20 cellular contexts compared by ENCODE assay signal in genomic region chr7:65983965-65984654, GRCh38. TPM values are rescaled to one million over a fixed set of nuclear protein-coding genes. Genes with fewer than 3 reads are reported as not detected.
DNase-seq lines count a peak whose midpoint lies in the region; ATAC-seq, FAIRE-seq and TF ChIP-seq lines count a peak whose summit lies in the region.
"Had no signal": no experiment of that assay in that cellular context is flagged by ENCODE, and none has a peak within 500 bp of the region (broad histone marks: within the 10 kb centered on the region; RNA-seq: fewer than 3 reads in every experiment).

No MANE protein-coding gene starts in this region.

- H3K27me3 ChIP-seq in endothelial cell of umbilical vein (ENCODE audit: control insufficient read depth in 2 of 2, insufficient read depth in 2 of 2, low read length in 2 of 2), result no peaks in the 10 kb centered on the region
- H3K27me3 ChIP-seq in colonic mucosa, result no peaks in the 10 kb centered on the region
- H3K27me3 ChIP-seq: BE2C, stomach had no signal

- DNase-seq in EH (ENCODE audit: low read depth), result peak; percentile 22
- DNase-seq in M059J (ENCODE audit: low read depth), result peak; percentile 80
- peak; percentile 56 for DNase-seq in endothelial cell of umbilical vein (ENCODE audit: low read depth, low spot score)
- no peak for DNase-seq in neural crest cell (ENCODE audit: low read depth, low spot score)
- DNase-seq in colonic mucosa, result no peak
- no peak for DNase-seq in anterior cingulate cortex (lab: John Stamatoyannopoulos, UW)
- DNase-seq in activated CD8-positive, alpha-beta T cell treated with anti-CD3 and anti-CD28 coated beads for 36 hours, result no peak
- DNase-seq: activated CD4-positive, CD25-positive, alpha-beta regulatory T cell; activated naive CD4-positive, alpha-beta T cell; BE2C; DMS153; Kasumi-1; natural killer cell; NCI-H146; NCI-H524 treated with DMSO at 0.1 percent for 48 hours; T-helper 1 cell had no signal

- H3K79me2 ChIP-seq in endothelial cell of umbilical vein (ENCODE audit: control insufficient read depth, insufficient read depth, low read length), result peaks cover 18% of the 10 kb centered on the region

- CTCF ChIA-PET in endothelial cell of umbilical vein (lab: Charles Lee), result interaction anchor here (1.1 kb wide), 1 partner anchor 31 kb away, joined by 3 read pairs; no protein-coding TSS in a partner anchor
- CTCF ChIA-PET in activated CD8-positive, alpha-beta T cell treated with anti-CD3 and anti-CD28 coated beads for 36 hours (lab: Charles Lee), result no interaction called here

- no peaks in the 10 kb centered on the region for H3K9me1 ChIP-seq in endothelial cell of umbilical vein (replicated peaks; ENCODE audit: control insufficient read depth, extremely low read depth, insufficient read depth, low read length)

- H3K9me3 ChIP-seq in endothelial cell of umbilical vein (replicated peaks; ENCODE audit: control insufficient read depth, insufficient read depth, low read length), result no peaks in the 10 kb centered on the region
- H3K9me3 ChIP-seq in colonic mucosa, result no peaks in the 10 kb centered on the region
- H3K9me3 ChIP-seq: BE2C, prostate gland, stomach had no signal

- H3K4me1 ChIP-seq in endothelial cell of umbilical vein (ENCODE audit: control insufficient read depth, extremely low read depth, insufficient read depth, low read length) (peaks cover 9% of the 10 kb centered on the region), colonic mucosa (peaks cover 5% of the 10 kb centered on the region)

- H3K27ac ChIP-seq in endothelial cell of umbilical vein (ENCODE audit: insufficient read depth, low read depth, low read length), result peak overlapping the region; percentile 29
- H3K27ac ChIP-seq in colonic mucosa, result no peak overlapping the region
- H3K27ac ChIP-seq: prostate gland, stomach had no signal

- H3K4me1 Mint-ChIP-seq in neural crest cell, result no peaks in the 10 kb centered on the region
- H3K4me1 Mint-ChIP-seq in activated CD8-positive, alpha-beta T cell treated with anti-CD3 and anti-CD28 coated beads for 36 hours (ENCODE audit: low read depth), result peaks cover 9% of the 10 kb centered on the region

- H3K4me3 ChIP-seq in endothelial cell of umbilical vein (replicated peaks in 1 of 3; ENCODE audit: insufficient read depth in 1 of 3, low read depth in 1 of 3, low read length in 3 of 3), result no peak overlapping the region
- H3K4me3 ChIP-seq in colonic mucosa, result no peak overlapping the region
- H3K4me3 ChIP-seq: prostate gland, stomach had no signal

- FAIRE-seq in endothelial cell of umbilical vein (lab: Jason Lieb, UNC), result peak; percentile 72
- FAIRE-seq: astrocyte had no signal

- no peak overlapping the region for H3K4me2 ChIP-seq in endothelial cell of umbilical vein (ENCODE audit: insufficient read depth, low read length)

- no peaks in the 10 kb centered on the region for H3K9me3 Mint-ChIP-seq in neural crest cell
- H3K9me3 Mint-ChIP-seq in activated CD8-positive, alpha-beta T cell treated with anti-CD3 and anti-CD28 coated beads for 36 hours, result no peaks in the 10 kb centered on the region
- H3K9me3 Mint-ChIP-seq: natural killer cell had no signal

- TF ChIP-seq POLR2A in endothelial cell of umbilical vein (IDR thresholded peaks at IDR 0.05; ENCODE audit: low read depth, low read length), result no peak

- dilution Hi-C loops in endothelial cell of umbilical vein (cut with MboI; ENCODE audit: extremely low pct_ligation_motif_present, low sequenced_read_pairs), result no loop called here

- H4K20me1 ChIP-seq in endothelial cell of umbilical vein (replicated peaks; ENCODE audit: control insufficient read depth, extremely low read depth, insufficient read depth, low read length), result no peaks in the 10 kb centered on the region

- intact Hi-C loops in endothelial cell of umbilical vein (cut with micrococcal nuclease) (loop anchor here (10.0 kb wide), 1 partner anchor 239 kb away; no protein-coding TSS in a partner anchor), colonic mucosa (cut with DNase I) (no loop called here)
- intact Hi-C loops in activated CD8-positive, alpha-beta T cell treated with anti-CD3 and anti-CD28 coated beads for 36 hours (cut with micrococcal nuclease), result no loop called here

- no peaks in the 10 kb centered on the region for H3K27me3 Mint-ChIP-seq in neural crest cell (ENCODE audit: low read depth)
- H3K27me3 Mint-ChIP-seq in activated CD8-positive, alpha-beta T cell treated with anti-CD3 and anti-CD28 coated beads for 36 hours, result no peaks in the 10 kb centered on the region

- no peaks in the 10 kb centered on the region for H3K36me3 ChIP-seq in endothelial cell of umbilical vein (ENCODE audit: control insufficient read depth in 2 of 2, extremely low read depth in 1 of 2, insufficient read depth in 2 of 2, low read length in 2 of 2)
- H3K36me3 ChIP-seq in colonic mucosa, result no peaks in the 10 kb centered on the region
- H3K36me3 ChIP-seq: prostate gland had no signal

- peak overlapping the region; percentile 6 for H3K4me3 Mint-ChIP-seq in neural crest cell
- no peak overlapping the region for H3K4me3 Mint-ChIP-seq in activated CD8-positive, alpha-beta T cell treated with anti-CD3 and anti-CD28 coated beads for 36 hours
- H3K4me3 Mint-ChIP-seq: natural killer cell had no signal

- peak overlapping the region; percentile 57 for H2AFZ ChIP-seq in endothelial cell of umbilical vein (ENCODE audit: low read depth, low read length)

- H3K36me3 Mint-ChIP-seq in neural crest cell (ENCODE audit: low read depth), result no peaks in the 10 kb centered on the region
- peaks cover 12% of the 10 kb centered on the region for H3K36me3 Mint-ChIP-seq in activated CD8-positive, alpha-beta T cell treated with anti-CD3 and anti-CD28 coated beads for 36 hours (ENCODE audit: low read depth)
- H3K36me3 Mint-ChIP-seq: natural killer cell had no signal

- ATAC-seq in activated CD8-positive, alpha-beta T cell treated with anti-CD3 and anti-CD28 coated beads for 36 hours, result no peak
- no peak for ATAC-seq in GM18873 (IDR thresholded peaks at IDR 0.05; ENCODE audit: low FRiP score, unreplicated experiment)
- ATAC-seq: natural killer cell had no signal

- no peak overlapping the region for H3K27ac Mint-ChIP-seq in neural crest cell (ENCODE audit: unreplicated experiment)
- no peak overlapping the region for H3K27ac Mint-ChIP-seq in activated CD8-positive, alpha-beta T cell treated with anti-CD3 and anti-CD28 coated beads for 36 hours

- POLR2A ChIA-PET in endothelial cell of umbilical vein (lab: Charles Lee), result no interaction called here
- POLR2A ChIA-PET in activated CD8-positive, alpha-beta T cell treated with anti-CD3 and anti-CD28 coated beads for 36 hours (lab: Charles Lee), result no interaction called here

- no TSS peak for BruUV-seq in endothelial cell of umbilical vein (replicated peaks; lab: Mats Ljungman, UMichigan)

- no peak overlapping the region for H3K9ac ChIP-seq in endothelial cell of umbilical vein (replicated peaks; ENCODE audit: extremely low read depth, insufficient read depth, low read length)
- no peak overlapping the region for H3K9ac ChIP-seq in colonic mucosa (ENCODE audit: low read depth in 2 of 2, low read length in 2 of 2)

- TF ChIP-seq CTCF in endothelial cell of umbilical vein (IDR thresholded peaks at IDR 0.05; ENCODE audit: extremely low read depth in 1 of 2, insufficient read depth in 1 of 2, low read depth in 1 of 2, low read length in 2 of 2) (no peak), neural crest cell (conservative IDR thresholded peaks at IDR 0.05) (no peak), colonic mucosa (IDR thresholded peaks at IDR 0.05) (no peak)
- no peak for TF ChIP-seq CTCF in activated CD8-positive, alpha-beta T cell treated with anti-CD3 and anti-CD28 coated beads for 36 hours (IDR thresholded peaks at IDR 0.05)

TF ChIP-seq in endothelial cell of umbilical vein, 7 proteins besides CTCF, POLR2A, EP300 and RAD21:
- TF ChIP-seq POLR2AphosphoS5 (IDR thresholded peaks at IDR 0.05; ENCODE audit: insufficient read depth, low read depth, low read length), result no peak
- no peak for TF ChIP-seq MYC (IDR thresholded peaks at IDR 0.05; ENCODE audit: low read depth, low read length)
- TF ChIP-seq, protein P1, sequence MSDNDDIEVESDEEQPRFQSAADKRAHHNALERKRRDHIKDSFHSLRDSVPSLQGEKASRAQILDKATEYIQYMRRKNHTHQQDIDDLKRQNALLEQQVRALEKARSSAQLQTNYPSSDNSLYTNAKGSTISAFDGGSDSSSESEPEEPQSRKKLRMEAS (IDR thresholded peaks at IDR 0.05; ENCODE audit: insufficient read depth, insufficient read length), result no peak
- TF ChIP-seq FOS (IDR thresholded peaks at IDR 0.05; ENCODE audit: borderline replicate concordance, insufficient read depth, low read length), result no peak
- TF ChIP-seq JUN (IDR thresholded peaks at IDR 0.05; ENCODE audit: borderline replicate concordance, insufficient read depth, insufficient read length, low read depth), result peak; percentile 6
TF ChIP-seq in endothelial cell of umbilical vein: peak in this region for 1.

RNA-seq across cellular contexts. Expression of gene GUSB, which starts 2.1 kb away (rescaled TPM):
- 48.5 and 52.8 TPM in 2 replicates for total RNA-seq in M059J (2014; rRNA removed; shearing (Covaris generic))
- total RNA-seq in endothelial cell of umbilical vein, result 46.4 and 55.7 TPM in 2 replicates
- polyA plus RNA-seq in endothelial cell of umbilical vein, result 98.8 and 107 TPM in 2 replicates
- 79.3 and 83.3 TPM in 2 replicates for polyA plus RNA-seq in endothelial cell of umbilical vein (2011; cell fraction: cytosol; rRNA removed)
- polyA plus RNA-seq in endothelial cell of umbilical vein (2011; cell fraction: nucleus; rRNA removed), result 192 and 203 TPM in 2 replicates
- polyA plus RNA-seq in endothelial cell of umbilical vein (2012), result 39.6 and 41.9 TPM in 2 replicates
- 79.5 and 81.0 TPM in 2 replicates for polyA minus RNA-seq in endothelial cell of umbilical vein
- polyA minus RNA-seq in endothelial cell of umbilical vein (2011; cell fraction: cytosol; rRNA and poly(A)+ RNA removed), result 35.5 TPM
- polyA minus RNA-seq in endothelial cell of umbilical vein (2011; cell fraction: nucleus; rRNA and poly(A)+ RNA removed), result 28.9 and 45.0 TPM in 2 replicates
- total RNA-seq in neural crest cell, result 50.4 and 51.9 TPM in 2 replicates
- total RNA-seq in colonic mucosa, result 10 to 100 TPM; 63.7 to 80.0 TPM
- total RNA-seq in activated CD8-positive, alpha-beta T cell treated with anti-CD3 and anti-CD28 coated beads for 36 hours, result 10 to 100 TPM; 42.0 to 48.6 TPM

Comparison
In these comparisons a context has a peak if more than half of its experiments do, and no peak if none do; other contexts are left out.
1. DNase-seq: peak in EH (single experiment), M059J (single experiment) and endothelial cell of umbilical vein (single experiment); none in neural crest cell (single experiment), colonic mucosa (single experiment), anterior cingulate cortex (0 of 58) and activated CD8-positive, alpha-beta T cell treated with anti-CD3 and anti-CD28 coated beads for 36 hours (single experiment).